ENCODE assay signal across 8 cellular contexts in the genomic region with DNA sequence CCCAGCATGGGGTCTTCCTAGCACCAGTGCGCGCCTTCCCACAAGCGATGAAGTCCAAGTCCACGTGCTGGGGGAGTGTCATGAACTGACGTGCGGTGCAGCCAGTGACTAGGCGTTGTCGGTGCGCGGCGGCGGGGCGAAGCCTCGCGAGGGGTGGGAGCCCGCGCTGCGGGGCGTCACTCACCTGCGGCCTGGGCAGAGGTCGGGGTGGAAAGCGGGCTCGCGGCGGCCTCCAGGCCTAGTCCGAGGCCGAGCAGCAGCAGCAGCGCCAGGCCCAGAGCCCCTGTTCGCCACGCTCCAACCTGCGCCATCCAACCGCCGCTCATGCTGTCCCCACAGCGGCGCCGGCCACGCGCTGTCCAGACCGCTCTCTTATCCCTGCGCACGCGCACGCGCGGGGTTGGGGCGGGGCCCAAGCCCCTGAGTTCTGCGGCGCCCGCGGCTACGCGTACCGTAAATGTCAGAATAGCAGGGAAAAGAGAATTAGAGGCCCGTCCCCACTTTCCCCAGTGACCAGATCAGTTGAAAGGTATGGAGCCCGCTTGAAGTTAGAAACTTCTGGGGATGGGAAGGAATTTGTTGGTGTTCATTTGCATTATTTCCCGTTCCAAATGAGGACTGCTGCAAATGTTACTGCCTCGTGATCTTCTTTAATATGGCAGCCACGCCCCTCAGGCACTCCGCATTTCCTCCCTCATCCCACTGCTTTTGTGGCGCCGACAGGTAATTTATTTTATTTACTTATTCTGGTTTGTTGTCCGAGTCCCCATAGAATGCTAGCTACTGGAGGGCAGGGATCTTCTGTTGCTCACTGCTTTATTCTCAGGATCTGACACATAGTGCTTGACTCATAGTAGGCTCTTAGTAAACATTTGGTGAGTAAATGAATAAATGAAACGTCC. TPM values are rescaled to one million over a fixed set of nuclear protein-coding genes. Genes with fewer than 3 reads are reported as not detected.
DNase-seq lines count a peak whose midpoint lies in the region; ATAC-seq, FAIRE-seq and TF ChIP-seq lines count a peak whose summit lies in the region.

CD320 (minus strand) TSS at position 394 of the 902 bp plus-strand sequence; CDS start at position 326, 68 bp downstream.

- ATAC-seq in HG02852 (IDR thresholded peaks at IDR 0.05; ENCODE audit: unreplicated experiment) (peak; percentile 78), aorta (ENCODE audit: low FRiP score) (peak; percentile 96)

- H3K9me3 ChIP-seq in aorta (ENCODE audit: control insufficient read depth, low read length) = no peaks in the 10 kb centered on the region

- in situ Hi-C loops in astrocyte of the cerebellum (cut with HindIII; ENCODE audit: low sequenced_read_pairs) = no loop called here

- no peaks in the 10 kb centered on the region for H3K27me3 ChIP-seq in aorta (ENCODE audit: control insufficient read depth in 1 of 2, insufficient read depth in 2 of 2, low read length in 1 of 2)

- no peak for TF ChIP-seq CTCF in astrocyte of the cerebellum (IDR thresholded peaks at IDR 0.05; ENCODE audit: low read depth, low read length, missing control alignments)

- DNase-seq in GM12891 (ENCODE audit: insufficient read length, low spot score) = peak; percentile 97
- peak; percentile 61 to 82 for DNase-seq in NCI-H1930 (lab: John Stamatoyannopoulos, UW)
- DNase-seq in T-helper 9 cell = peak; percentile 78
- peak; percentile 78 for DNase-seq in astrocyte of the cerebellum (ENCODE audit: low read depth)
- peak; percentile 79 to 84 for DNase-seq in hippocampal formation (lab: John Stamatoyannopoulos, UW)
- peak; percentile 98 for DNase-seq in retina
- peak; percentile 93 to 97 for DNase-seq in aorta

- FAIRE-seq in GM12891 (lab: Jason Lieb, UNC) = peak; percentile 98

- H3K4me3 ChIP-seq in astrocyte of the cerebellum (ENCODE audit: low read depth, low read length) (peak within 1 kb of the TSS; percentile 56), aorta (ENCODE audit: low read length in 2 of 2) (peak within 1 kb of the TSS; percentile 9 to 34)

- intact Hi-C loops in aorta (cut with DNase I) = no loop called here

- H3K27ac ChIP-seq in aorta (ENCODE audit: low read depth in 1 of 2, low read length in 2 of 2) = peak within 1 kb of the TSS in 1 of 2 donors; percentile 6

- H3K36me3 ChIP-seq in aorta (ENCODE audit: control insufficient read depth in 1 of 2, insufficient read depth in 2 of 2, low read length in 1 of 2) = no peaks in the 10 kb centered on the region

- peak; percentile 93 for TF ChIP-seq POLR2A in GM12891 (IDR thresholded peaks at IDR 0.05; ENCODE audit: low read depth, low read length)

- WGBS in aorta, 2 donors = 1% methylated on average over 57 to 63 of the region's 63 CpGs

- no peaks in the 10 kb centered on the region for H3K4me1 ChIP-seq in aorta (ENCODE audit: control insufficient read depth in 1 of 2, insufficient read depth in 2 of 2, low read length in 2 of 2)

TF ChIP-seq in GM12891, 5 proteins besides CTCF, POLR2A, EP300 and RAD21:
- TF ChIP-seq PAX5 (IDR thresholded peaks at IDR 0.05; ENCODE audit: insufficient read depth, low read length, severe bottlenecking) (no peak), SPI1 (IDR thresholded peaks at IDR 0.05; ENCODE audit: low read depth, low read length) (no peak), POU2F2 (IDR thresholded peaks at IDR 0.05; ENCODE audit: low read depth, low read length) (0 out of 2 replicates have a peak, but pooled peaks have one; percentile 24), TAF1 (IDR thresholded peaks at IDR 0.05; ENCODE audit: low read depth, low read length) (peak; percentile 61; the same call in 1 of the 2 replicates), POLR2AphosphoS5 (IDR thresholded peaks at IDR 0.05; ENCODE audit: low read depth, low read length) (peak; percentile 90)

RNA-seq across cellular contexts. Expression of gene CD320, which starts in this region (rescaled TPM):
- 25.6 TPM for polyA plus RNA-seq in GM12891 (2012; ENCODE audit: low read depth, missing spikeins)
- total RNA-seq in aorta = 10 to 100 TPM; 25.5 to 28.0 TPM
- 10 to 100 TPM; 17.3 to 42.6 TPM for polyA plus RNA-seq in aorta
